In genomic region chr6:155340464-155341129, GRCh38 we compare ENCODE assay signal across 10 cellular contexts. TPM values are rescaled to one million over a fixed set of nuclear protein-coding genes. Genes with fewer than 3 reads are reported as not detected.
DNase-seq lines count a peak whose midpoint lies in the region; ATAC-seq and TF ChIP-seq lines count a peak whose summit lies in the region.
"Had no signal": no experiment of that assay in that cellular context is flagged by ENCODE, and none has a peak within 500 bp of the region (broad histone marks: within the 10 kb centered on the region; RNA-seq: fewer than 3 reads in every experiment).

No MANE protein-coding gene starts in this region.

- H3K4me2 ChIP-seq in neuronal stem cell (ENCODE audit: insufficient read depth, low read length, poor library complexity, severe bottlenecking) = no peak overlapping the region

- H3K4me3 ChIP-seq in endodermal cell (ENCODE audit: low read length) (peak overlapping the region; percentile 64), suprapubic skin (no peak overlapping the region), neuronal stem cell (ENCODE audit: low read length in 2 of 2) (no peak overlapping the region)
- H3K4me3 ChIP-seq: psoas muscle, SJSA1 had no signal

- DNase-seq in AG20443 (ENCODE audit: low spot score) = peak; percentile 50
- DNase-seq in endodermal cell = peak; percentile 72
- DNase-seq in NCI-H187 (lab: John Stamatoyannopoulos, UW) = no peak
- no peak for DNase-seq in suprapubic skin (ENCODE audit: low spot score in 2 of 2)
- DNase-seq in neuronal stem cell (ENCODE audit: low spot score) = no peak
- DNase-seq in central memory CD4-positive, alpha-beta T cell = no peak
- DNase-seq: psoas muscle had no signal

- peaks cover 63% of the 10 kb centered on the region for H3K9me3 ChIP-seq in endodermal cell (ENCODE audit: control insufficient read depth, low read length)
- H3K9me3 ChIP-seq in suprapubic skin = peaks cover 4% of the 10 kb centered on the region
- no peaks in the 10 kb centered on the region for H3K9me3 ChIP-seq in neuronal stem cell (replicated peaks in 1 of 2; ENCODE audit: control insufficient read depth in 2 of 2, insufficient read depth in 1 of 2, low read depth in 1 of 2, low read length in 2 of 2)
- H3K9me3 ChIP-seq: SJSA1 had no signal

- TF ChIP-seq EP300 in suprapubic skin (IDR thresholded peaks at IDR 0.05) = no peak

- H4K91ac ChIP-seq in neuronal stem cell (ENCODE audit: low read depth, low read length, poor library complexity) = no peak overlapping the region

- H3K36me3 ChIP-seq in endodermal cell (ENCODE audit: control insufficient read depth, insufficient read depth, low read length) (no peaks in the 10 kb centered on the region), suprapubic skin (no peaks in the 10 kb centered on the region), neuronal stem cell (replicated peaks in 1 of 2; ENCODE audit: control insufficient read depth in 2 of 2, insufficient read depth in 2 of 2, low read length in 2 of 2) (no peaks in the 10 kb centered on the region)
- H3K36me3 ChIP-seq: SJSA1 had no signal

- no peaks in the 10 kb centered on the region for H3K27me3 Mint-ChIP-seq in endodermal cell (ENCODE audit: insufficient read depth)

- peaks cover 9% of the 10 kb centered on the region for H3K4me1 Mint-ChIP-seq in endodermal cell

- H3K9ac ChIP-seq in endodermal cell (ENCODE audit: extremely low read depth, low read length, poor library complexity, severe bottlenecking) (no peak overlapping the region), neuronal stem cell (ENCODE audit: low read depth, low read length, poor library complexity) (no peak overlapping the region)

- H2AK5ac ChIP-seq in neuronal stem cell (ENCODE audit: low read depth, low read length) = no peak overlapping the region

- peaks cover 7% of the 10 kb centered on the region for H3K36me3 Mint-ChIP-seq in endodermal cell (ENCODE audit: low read depth)

- no peaks in the 10 kb centered on the region for H3K4me1 ChIP-seq in endodermal cell (ENCODE audit: control insufficient read depth, insufficient read depth, low read length)
- no peaks in the 10 kb centered on the region for H3K4me1 ChIP-seq in suprapubic skin
- H3K4me1 ChIP-seq in neuronal stem cell (ENCODE audit: control insufficient read depth in 2 of 2, insufficient read depth in 1 of 2, low read depth in 1 of 2, low read length in 2 of 2) = no peaks in the 10 kb centered on the region
- H3K4me1 ChIP-seq: psoas muscle, SJSA1 had no signal

- H2BK120ac ChIP-seq in neuronal stem cell (ENCODE audit: low read depth, low read length) = no peak overlapping the region

- H3K18ac ChIP-seq in neuronal stem cell (ENCODE audit: low read length) = no peak overlapping the region

- H3K23ac ChIP-seq in neuronal stem cell (ENCODE audit: low read depth, low read length, poor library complexity) = no peak overlapping the region

- no peaks in the 10 kb centered on the region for H3K79me1 ChIP-seq in neuronal stem cell (ENCODE audit: low read depth, low read length)

- no peak overlapping the region for H2BK15ac ChIP-seq in neuronal stem cell (ENCODE audit: low read length)

- H3K27ac Mint-ChIP-seq in endodermal cell = peak overlapping the region; percentile 7

- no peak overlapping the region for H3K4me3 Mint-ChIP-seq in endodermal cell

- WGBS in endodermal cell (ENCODE audit: insufficient coverage in 1 of 2, insufficient read length in 1 of 2), 2 experiments = 84 to 86% methylated on average over 2 of the region's 2 CpGs
- 100% methylated on average over 1 of the region's 2 CpGs for WGBS in suprapubic skin
- WGBS in neuronal stem cell (ENCODE audit: extremely low coverage in 2 of 2, insufficient read length in 2 of 2, insufficient replicate concordance in 1 of 2), 2 donors = no CpG with 5 or more reads among the region's 2 CpGs

- no peak overlapping the region for H4K8ac ChIP-seq in neuronal stem cell (ENCODE audit: low read depth, low read length)

- H2AFZ ChIP-seq in neuronal stem cell (ENCODE audit: low read length) = no peak overlapping the region

- TF ChIP-seq CTCF in endodermal cell (conservative IDR thresholded peaks at IDR 0.05) = peak; percentile 79
- no peak for TF ChIP-seq CTCF in suprapubic skin (IDR thresholded peaks at IDR 0.05)

- H3K9me3 Mint-ChIP-seq in endodermal cell = peaks cover 52% of the 10 kb centered on the region

- no peak overlapping the region for H2BK12ac ChIP-seq in neuronal stem cell (ENCODE audit: low read length)

- no peak overlapping the region for H3K4ac ChIP-seq in neuronal stem cell (ENCODE audit: low read length)

- H3K27me3 ChIP-seq in endodermal cell (ENCODE audit: control insufficient read depth, insufficient read depth, low read length, poor library complexity, severe bottlenecking) (no peaks in the 10 kb centered on the region), suprapubic skin (no peaks in the 10 kb centered on the region), neuronal stem cell (ENCODE audit: control insufficient read depth in 3 of 3, insufficient read depth in 3 of 3, low read depth in 1 of 3, low read length in 3 of 3) (no peaks in the 10 kb centered on the region)
- H3K27me3 ChIP-seq: SJSA1 had no signal

- TF ChIP-seq POLR2A in suprapubic skin (IDR thresholded peaks at IDR 0.05) = no peak

- H3K14ac ChIP-seq in neuronal stem cell (ENCODE audit: low read length) = no peak overlapping the region

- no peak overlapping the region for H3K27ac ChIP-seq in endodermal cell (ENCODE audit: low read depth, low read length)
- H3K27ac ChIP-seq in suprapubic skin = no peak overlapping the region
- no peak overlapping the region for H3K27ac ChIP-seq in neuronal stem cell (replicated peaks; ENCODE audit: low read length)
- H3K27ac ChIP-seq: psoas muscle, SJSA1 had no signal

- ATAC-seq in GM19372 (IDR thresholded peaks at IDR 0.05; ENCODE audit: low read depth, unreplicated experiment) (peak; percentile 37), HG03442 (IDR thresholded peaks at IDR 0.05; ENCODE audit: unreplicated experiment) (peak; percentile 27)

- no peak overlapping the region for H2BK5ac ChIP-seq in neuronal stem cell (ENCODE audit: low read length)

RNA-seq across cellular contexts. Expression of gene TFB1M, which starts 26.3 kb away (rescaled TPM):
- total RNA-seq in endodermal cell = 10 to 100 TPM; 38.8 to 43.0 TPM
- polyA plus RNA-seq in endodermal cell (2013, experiment 1 of 2) = 19.8 TPM
- polyA plus RNA-seq in endodermal cell (2013, experiment 2 of 2) = 17.0 TPM
- total RNA-seq in suprapubic skin = 10 to 100 TPM in 3 of 4 donors, 1 to 10 TPM in 1; 6.7 to 20.3 (median 14.9) TPM
- polyA plus RNA-seq in neuronal stem cell (2013, experiment 1 of 2) = 24.2 TPM
- polyA plus RNA-seq in neuronal stem cell (2013, experiment 2 of 2) = 24.1 TPM

Comparison
In these comparisons a context has a peak if more than half of its experiments do, and no peak if none do; other contexts are left out.
1. DNase-seq: peak in AG20443 (single experiment) and endodermal cell (single experiment); none in NCI-H187 (0 of 2), suprapubic skin (0 of 2), neuronal stem cell (single experiment) and central memory CD4-positive, alpha-beta T cell (single experiment).